11 cellular contexts compared by ENCODE assay signal in the genomic region with DNA sequence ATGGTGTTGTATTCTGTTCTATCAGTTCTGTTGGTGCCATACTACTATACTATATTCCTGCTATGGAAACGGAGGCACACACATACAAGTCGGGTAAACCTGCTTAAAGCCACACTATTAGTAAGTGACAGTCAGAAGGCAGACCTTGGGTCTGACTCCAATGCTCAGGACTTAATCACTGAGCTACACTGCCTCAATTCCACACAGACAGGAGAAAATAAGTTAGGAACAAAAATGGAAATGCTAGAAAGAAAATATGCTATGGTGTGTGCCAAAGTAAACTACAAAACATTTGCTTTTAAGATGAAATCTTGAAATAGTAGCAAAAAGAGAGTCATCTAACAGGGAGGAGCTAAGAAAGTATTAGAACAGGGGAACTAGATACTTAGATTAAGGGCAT. TPM values are rescaled to one million over a fixed set of nuclear protein-coding genes. Genes with fewer than 3 reads are reported as not detected.
DNase-seq lines count a peak whose midpoint lies in the region; ATAC-seq and TF ChIP-seq lines count a peak whose summit lies in the region.
"Had no signal": no experiment of that assay in that cellular context is flagged by ENCODE, and none has a peak within 500 bp of the region (broad histone marks: within the 10 kb centered on the region; RNA-seq: fewer than 3 reads in every experiment).

No MANE protein-coding gene starts in this region.

- H3K4me3 ChIP-seq in gastroesophageal sphincter, result no peak overlapping the region
- no peak overlapping the region for H3K4me3 ChIP-seq in CD8-positive, alpha-beta memory T cell (ENCODE audit: low read length)
- H3K4me3 ChIP-seq: SJSA1 had no signal

- H3K4me3 Mint-ChIP-seq in CD8-positive, alpha-beta memory T cell, result no peak overlapping the region

- 60% methylated on average over 1 of the region's 2 CpGs; no CpG with 5 or more reads in 1 of the 2 donors for WGBS in gastroesophageal sphincter (ENCODE audit: low coverage in 1 of 2), 2 donors

- no peak overlapping the region for H3K27ac Mint-ChIP-seq in CD8-positive, alpha-beta memory T cell

- peaks cover 0 to 14% (median 7%) of the 10 kb centered on the region in 3 donors for H3K4me1 Mint-ChIP-seq in CD8-positive, alpha-beta memory T cell

- POLR2A ChIA-PET in CD8-positive, alpha-beta memory T cell (lab: Charles Lee), result no interaction called here

- DNase-seq in myocyte (ENCODE audit: low read depth), result peak; percentile 25
- no peak for DNase-seq in CD8-positive, alpha-beta memory T cell
- no peak for DNase-seq in superior temporal gyrus (ENCODE audit: extremely low spot score)
- DNase-seq in NCI-H82 (lab: John Stamatoyannopoulos, UW), result no peak
- DNase-seq: activated CD8-positive, alpha-beta memory T cell treated with anti-CD3 and anti-CD28 coated beads, Interleukin-2, amount 50 U/mL, for 48 hours; MG63 had no signal

- no peak for TF ChIP-seq POLR2A in gastroesophageal sphincter (IDR thresholded peaks at IDR 0.05)

- TF ChIP-seq EP300 in gastroesophageal sphincter (IDR thresholded peaks at IDR 0.05), result no peak

- peak overlapping the region in 1 of 4 donors; percentile 0 for H3K27ac ChIP-seq in gastroesophageal sphincter
- H3K27ac ChIP-seq in CD8-positive, alpha-beta memory T cell (ENCODE audit: low read depth, low read length), result no peak overlapping the region
- H3K27ac ChIP-seq: SJSA1 had no signal

- peaks cover 0 to 4% (median 0%) of the 10 kb centered on the region in 3 donors for H3K36me3 Mint-ChIP-seq in CD8-positive, alpha-beta memory T cell

- no peaks in the 10 kb centered on the region for H3K27me3 ChIP-seq in gastroesophageal sphincter
- no peaks in the 10 kb centered on the region for H3K27me3 ChIP-seq in CD8-positive, alpha-beta memory T cell (ENCODE audit: insufficient read depth, low read length, poor library complexity, severe bottlenecking)
- H3K27me3 ChIP-seq: MG63 had no signal

- ATAC-seq in GM18511 (IDR thresholded peaks at IDR 0.05; ENCODE audit: unreplicated experiment) (peak; percentile 24), HG02763 (IDR thresholded peaks at IDR 0.05; ENCODE audit: unreplicated experiment) (peak; percentile 9), SK-N-SH treated with all-trans-retinoic acid at 6 μM for 48 hours (peak; percentile 41), gastroesophageal sphincter (no peak)

- peaks cover 7 to 27% of the 10 kb centered on the region in 2 donors for H3K27me3 Mint-ChIP-seq in CD8-positive, alpha-beta memory T cell

- peaks cover 0 to 6% (median 0%) of the 10 kb centered on the region in 3 donors for H3K4me1 ChIP-seq in gastroesophageal sphincter
- no peaks in the 10 kb centered on the region for H3K4me1 ChIP-seq in CD8-positive, alpha-beta memory T cell (ENCODE audit: insufficient read depth, low read length)
- H3K4me1 ChIP-seq: SJSA1 had no signal

- H3K36me3 ChIP-seq in gastroesophageal sphincter, result no peaks in the 10 kb centered on the region
- H3K36me3 ChIP-seq in CD8-positive, alpha-beta memory T cell (ENCODE audit: insufficient read depth, low read length), result no peaks in the 10 kb centered on the region
- H3K36me3 ChIP-seq: MG63, SJSA1 had no signal

- CTCF ChIA-PET in CD8-positive, alpha-beta memory T cell (lab: Charles Lee), result no interaction called here

- TF ChIP-seq CTCF in gastroesophageal sphincter (IDR thresholded peaks at IDR 0.05), result no peak

- H3K9me3 ChIP-seq in gastroesophageal sphincter, result no peaks in the 10 kb centered on the region
- no peaks in the 10 kb centered on the region for H3K9me3 ChIP-seq in CD8-positive, alpha-beta memory T cell (ENCODE audit: low read length)
- H3K9me3 ChIP-seq: MG63, SJSA1 had no signal

- no peaks in the 10 kb centered on the region for H3K9me3 Mint-ChIP-seq in CD8-positive, alpha-beta memory T cell

TF ChIP-seq in SK-N-SH treated with all-trans-retinoic acid at 6 μM for 48 hours, 23 proteins besides CTCF, POLR2A, EP300 and RAD21:
- TF ChIP-seq OSR1 (CRISPR knock-in tag; IDR thresholded peaks at IDR 0.05) (no peak), CSRNP3 (CRISPR knock-in tag; IDR thresholded peaks at IDR 0.05) (no peak), CSDC2 (CRISPR knock-in tag; IDR thresholded peaks at IDR 0.05) (no peak), TCF4 (CRISPR knock-in tag; IDR thresholded peaks at IDR 0.05; ENCODE audit: borderline replicate concordance) (no peak)
- TF ChIP-seq, protein P1, sequence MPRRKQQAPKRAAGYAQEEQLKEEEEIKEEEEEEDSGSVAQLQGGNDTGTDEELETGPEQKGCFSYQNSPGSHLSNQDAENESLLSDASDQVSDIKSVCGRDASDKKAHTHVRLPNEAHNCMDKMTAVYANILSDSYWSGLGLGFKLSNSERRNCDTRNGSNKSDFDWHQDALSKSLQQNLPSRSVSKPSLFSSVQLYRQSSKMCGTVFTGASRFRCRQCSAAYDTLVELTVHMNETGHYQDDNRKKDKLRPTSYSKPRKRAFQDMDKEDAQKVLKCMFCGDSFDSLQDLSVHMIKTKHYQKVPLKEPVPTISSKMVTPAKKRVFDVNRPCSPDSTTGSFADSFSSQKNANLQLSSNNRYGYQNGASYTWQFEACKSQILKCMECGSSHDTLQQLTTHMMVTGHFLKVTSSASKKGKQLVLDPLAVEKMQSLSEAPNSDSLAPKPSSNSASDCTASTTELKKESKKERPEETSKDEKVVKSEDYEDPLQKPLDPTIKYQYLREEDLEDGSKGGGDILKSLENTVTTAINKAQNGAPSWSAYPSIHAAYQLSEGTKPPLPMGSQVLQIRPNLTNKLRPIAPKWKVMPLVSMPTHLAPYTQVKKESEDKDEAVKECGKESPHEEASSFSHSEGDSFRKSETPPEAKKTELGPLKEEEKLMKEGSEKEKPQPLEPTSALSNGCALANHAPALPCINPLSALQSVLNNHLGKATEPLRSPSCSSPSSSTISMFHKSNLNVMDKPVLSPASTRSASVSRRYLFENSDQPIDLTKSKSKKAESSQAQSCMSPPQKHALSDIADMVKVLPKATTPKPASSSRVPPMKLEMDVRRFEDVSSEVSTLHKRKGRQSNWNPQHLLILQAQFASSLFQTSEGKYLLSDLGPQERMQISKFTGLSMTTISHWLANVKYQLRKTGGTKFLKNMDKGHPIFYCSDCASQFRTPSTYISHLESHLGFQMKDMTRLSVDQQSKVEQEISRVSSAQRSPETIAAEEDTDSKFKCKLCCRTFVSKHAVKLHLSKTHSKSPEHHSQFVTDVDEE (CRISPR knock-in tag; IDR thresholded peaks at IDR 0.05), result no peak

RNA-seq across cellular contexts. Expression of gene MYO1D, which starts 48.1 kb away (rescaled TPM):
- total RNA-seq in myocyte (34.8 and 49.2 TPM in 2 replicates), gastroesophageal sphincter (10 to 100 TPM; 28.2 to 63.5 (median 47.2) TPM)
- 45.4 TPM for polyA plus RNA-seq in myocyte (2012)
- total RNA-seq in CD8-positive, alpha-beta memory T cell, result 10 to 100 TPM; 11.5 to 15.8 TPM
- polyA plus RNA-seq in CD8-positive, alpha-beta memory T cell, result 9.0 TPM
